Comparison of ENCODE assay signal across 14 cellular contexts in the genomic region with DNA sequence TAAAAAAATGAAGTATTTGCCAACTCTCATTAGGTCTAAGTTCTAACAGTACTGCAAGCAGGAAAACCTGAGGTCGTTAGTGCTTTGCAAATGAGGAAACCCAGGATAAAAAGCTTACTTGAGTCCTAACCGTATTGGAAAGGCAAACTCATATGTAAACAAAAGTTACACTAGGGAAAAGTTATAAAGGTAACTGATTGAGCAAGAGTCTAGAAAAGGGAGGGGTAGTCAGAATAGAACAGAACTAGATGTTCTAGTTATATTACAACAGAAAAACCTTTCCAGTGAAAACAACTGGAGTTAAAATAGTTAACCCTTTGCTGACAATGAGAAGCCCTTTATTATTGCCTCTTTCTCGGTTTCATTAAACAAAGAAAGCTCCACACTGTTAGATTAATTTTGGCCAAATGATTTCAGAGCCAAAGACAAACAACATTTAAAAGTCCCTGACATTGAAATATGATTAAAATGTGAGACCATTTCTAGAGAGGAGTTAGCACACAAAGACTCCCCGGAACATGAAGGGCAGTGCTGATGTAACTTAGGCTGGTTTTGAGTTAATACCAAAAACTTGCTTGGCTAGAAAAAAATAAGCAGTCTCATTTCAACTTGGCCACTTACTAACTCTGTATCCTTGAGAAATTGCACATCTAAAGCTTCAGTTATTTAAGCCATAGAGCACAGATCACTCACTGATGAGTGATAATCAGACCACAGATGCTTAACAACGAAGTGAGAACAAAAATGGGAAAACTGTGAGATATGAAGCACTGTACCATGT.
DNase-seq lines count a peak whose midpoint lies in the region; ATAC-seq and TF ChIP-seq lines count a peak whose summit lies in the region.
"Had no signal": no experiment of that assay in that cellular context is flagged by ENCODE, and none has a peak within 500 bp of the region (broad histone marks: within the 10 kb centered on the region; RNA-seq: fewer than 3 reads in every experiment).

No MANE protein-coding gene starts in this region.

- H3K9me3 Mint-ChIP-seq in stimulated activated effector memory CD8-positive, alpha-beta T cell treated with anti-CD3 and anti-CD28 coated beads, Interleukin-12 subunit alpha, Interleukin-12 subunit beta, amount 100 ng/mL, for 72 hours: no peaks in the 10 kb centered on the region

- no peaks in the 10 kb centered on the region for H3K4me1 ChIP-seq in colonic mucosa
- H3K4me1 ChIP-seq: BLaER1 treated with 17β-estradiol and CSF1 and Interleukin-3, amounts not matched to agents 10 nM and 100 nM had no signal

- H3K27ac Mint-ChIP-seq in stimulated activated effector memory CD8-positive, alpha-beta T cell treated with anti-CD3 and anti-CD28 coated beads, Interleukin-12 subunit alpha, Interleukin-12 subunit beta, amount 100 ng/mL, for 72 hours: no peak overlapping the region

- no peak overlapping the region for H3K4me3 Mint-ChIP-seq in stimulated activated effector memory CD8-positive, alpha-beta T cell treated with anti-CD3 and anti-CD28 coated beads, Interleukin-12 subunit alpha, Interleukin-12 subunit beta, amount 100 ng/mL, for 72 hours

- H3K9me3 ChIP-seq in colonic mucosa: no peaks in the 10 kb centered on the region

- DNase-seq in NCI-H526 treated with DMSO at 0.1 percent for 48 hours (lab: John Stamatoyannopoulos, UW) (peak; percentile 37), colonic mucosa (no peak), left lobe of liver (ENCODE audit: low spot score) (no peak), anterior cingulate cortex (lab: John Stamatoyannopoulos, UW) (no peak)
- DNase-seq in stimulated activated effector memory CD8-positive, alpha-beta T cell treated with anti-CD3 and anti-CD28 coated beads, Interleukin-12 subunit alpha, Interleukin-12 subunit beta, amount 100 ng/mL, for 72 hours (ENCODE audit: low spot score in 2 of 2): no peak
- DNase-seq in stimulated activated naive CD4-positive, alpha-beta T cell (lab: John Stamatoyannopoulos, UW): no peak
- DNase-seq: activated CD4-positive, alpha-beta T cell treated with anti-CD3 and anti-CD28 coated beads, Interleukin-2, amount 50 U/mL, for 4 hours; activated gamma-delta T cell treated with Interleukin-2 at 50 U/mL for 16 hours; dermis blood vessel endothelial cell; hippocampal formation; NCI-H2171 treated with DMSO at 0.1 percent for 48 hours had no signal

- H3K9ac ChIP-seq in colonic mucosa (ENCODE audit: low read depth in 2 of 2, low read length in 2 of 2): no peak overlapping the region
- H3K9ac ChIP-seq: BLaER1 treated with 17β-estradiol and CSF1 and Interleukin-3, amounts not matched to agents 10 nM and 100 nM had no signal

- H3K27me3 ChIP-seq in colonic mucosa: no peaks in the 10 kb centered on the region

- no peaks in the 10 kb centered on the region for H3K36me3 ChIP-seq in colonic mucosa
- H3K36me3 ChIP-seq: BLaER1 treated with 17β-estradiol and CSF1 and Interleukin-3, amounts not matched to agents 10 nM and 100 nM had no signal

- no peak for TF ChIP-seq CTCF in colonic mucosa (IDR thresholded peaks at IDR 0.05)

- H3K36me3 Mint-ChIP-seq in stimulated activated effector memory CD8-positive, alpha-beta T cell treated with anti-CD3 and anti-CD28 coated beads, Interleukin-12 subunit alpha, Interleukin-12 subunit beta, amount 100 ng/mL, for 72 hours: no peaks in the 10 kb centered on the region

- peak; percentile 77 for ATAC-seq in left lobe of liver
- peak; percentile 51 for ATAC-seq in stimulated activated effector memory CD8-positive, alpha-beta T cell treated with anti-CD3 and anti-CD28 coated beads, Interleukin-12 subunit alpha, Interleukin-12 subunit beta, amount 100 ng/mL, for 72 hours
- no peak for ATAC-seq in GM19324 (IDR thresholded peaks at IDR 0.05; ENCODE audit: low FRiP score, unreplicated experiment)
- ATAC-seq in HG03457 (IDR thresholded peaks at IDR 0.05; ENCODE audit: unreplicated experiment): no peak

- no peaks in the 10 kb centered on the region for H3K4me1 Mint-ChIP-seq in stimulated activated effector memory CD8-positive, alpha-beta T cell treated with anti-CD3 and anti-CD28 coated beads, Interleukin-12 subunit alpha, Interleukin-12 subunit beta, amount 100 ng/mL, for 72 hours

- intact Hi-C loops in colonic mucosa (cut with DNase I): no loop called here

- H3K27ac ChIP-seq in colonic mucosa: peak overlapping the region; percentile 67
- H3K27ac ChIP-seq: BLaER1 treated with 17β-estradiol and CSF1 and Interleukin-3, amounts not matched to agents 10 nM and 100 nM had no signal

- H3K4me3 ChIP-seq in colonic mucosa: no peak overlapping the region
- H3K4me3 ChIP-seq: BLaER1 treated with 17β-estradiol and CSF1 and Interleukin-3, amounts not matched to agents 10 nM and 100 nM had no signal

Comparison
In these comparisons a context has a peak if more than half of its experiments do, and no peak if none do; other contexts are left out.
1. ATAC-seq: peak in left lobe of liver (single experiment) and stimulated activated effector memory CD8-positive, alpha-beta T cell treated with anti-CD3 and anti-CD28 coated beads, Interleukin-12 subunit alpha, Interleukin-12 subunit beta, amount 100 ng/mL, for 72 hours (single experiment); none in GM19324 (single experiment) and HG03457 (single experiment).